2 cellular contexts compared by ENCODE assay signal in the genomic region with DNA sequence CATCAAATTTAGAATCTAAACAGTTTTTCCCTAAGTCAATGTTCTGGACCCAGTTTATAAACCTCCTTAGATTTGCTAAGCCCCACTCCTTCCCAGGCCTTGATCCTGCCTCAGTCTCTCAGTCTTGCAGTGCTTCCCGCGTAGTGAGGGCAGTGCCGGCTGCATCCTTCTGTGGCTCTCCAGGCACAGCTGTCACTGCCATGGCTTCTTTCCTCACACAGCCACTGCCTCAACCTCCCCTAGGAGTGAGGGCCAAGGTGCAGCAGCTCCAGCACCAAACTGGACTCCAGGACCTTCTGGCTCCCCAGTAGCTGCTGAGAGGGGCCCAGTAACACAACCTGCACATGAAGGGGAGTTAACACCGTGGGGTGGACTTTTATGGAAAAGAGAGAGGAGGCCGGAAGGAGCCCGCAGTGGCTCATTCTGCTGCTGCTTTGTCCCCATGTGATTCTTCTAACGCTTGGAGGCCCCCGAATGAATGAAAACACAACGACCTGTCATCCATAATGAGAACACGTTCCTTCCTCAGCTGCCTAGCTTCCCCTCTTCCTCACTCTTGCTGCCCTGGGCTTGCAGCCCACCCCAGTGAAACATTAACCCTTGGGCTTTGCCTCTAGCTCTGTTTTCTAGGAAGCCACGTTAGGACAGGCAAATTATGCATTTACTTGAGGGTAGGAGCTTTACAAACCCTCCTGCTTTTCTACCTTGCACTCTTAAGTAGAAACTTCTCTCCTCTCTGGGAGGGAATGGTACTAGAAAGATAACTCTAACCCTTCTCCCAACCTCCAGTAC.
TF ChIP-seq lines count a peak whose summit lies in the region.

No MANE protein-coding gene starts in this region.

TF ChIP-seq in A549, 52 proteins besides CTCF, POLR2A, EP300 and RAD21:
- TF ChIP-seq PHF8 (IDR thresholded peaks at IDR 0.05; ENCODE audit: borderline replicate concordance, low read depth), result no peak
- TF ChIP-seq, protein P1, sequence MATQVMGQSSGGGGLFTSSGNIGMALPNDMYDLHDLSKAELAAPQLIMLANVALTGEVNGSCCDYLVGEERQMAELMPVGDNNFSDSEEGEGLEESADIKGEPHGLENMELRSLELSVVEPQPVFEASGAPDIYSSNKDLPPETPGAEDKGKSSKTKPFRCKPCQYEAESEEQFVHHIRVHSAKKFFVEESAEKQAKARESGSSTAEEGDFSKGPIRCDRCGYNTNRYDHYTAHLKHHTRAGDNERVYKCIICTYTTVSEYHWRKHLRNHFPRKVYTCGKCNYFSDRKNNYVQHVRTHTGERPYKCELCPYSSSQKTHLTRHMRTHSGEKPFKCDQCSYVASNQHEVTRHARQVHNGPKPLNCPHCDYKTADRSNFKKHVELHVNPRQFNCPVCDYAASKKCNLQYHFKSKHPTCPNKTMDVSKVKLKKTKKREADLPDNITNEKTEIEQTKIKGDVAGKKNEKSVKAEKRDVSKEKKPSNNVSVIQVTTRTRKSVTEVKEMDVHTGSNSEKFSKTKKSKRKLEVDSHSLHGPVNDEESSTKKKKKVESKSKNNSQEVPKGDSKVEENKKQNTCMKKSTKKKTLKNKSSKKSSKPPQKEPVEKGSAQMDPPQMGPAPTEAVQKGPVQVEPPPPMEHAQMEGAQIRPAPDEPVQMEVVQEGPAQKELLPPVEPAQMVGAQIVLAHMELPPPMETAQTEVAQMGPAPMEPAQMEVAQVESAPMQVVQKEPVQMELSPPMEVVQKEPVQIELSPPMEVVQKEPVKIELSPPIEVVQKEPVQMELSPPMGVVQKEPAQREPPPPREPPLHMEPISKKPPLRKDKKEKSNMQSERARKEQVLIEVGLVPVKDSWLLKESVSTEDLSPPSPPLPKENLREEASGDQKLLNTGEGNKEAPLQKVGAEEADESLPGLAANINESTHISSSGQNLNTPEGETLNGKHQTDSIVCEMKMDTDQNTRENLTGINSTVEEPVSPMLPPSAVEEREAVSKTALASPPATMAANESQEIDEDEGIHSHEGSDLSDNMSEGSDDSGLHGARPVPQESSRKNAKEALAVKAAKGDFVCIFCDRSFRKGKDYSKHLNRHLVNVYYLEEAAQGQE (IDR thresholded peaks at IDR 0.05), result no peak
- no peak for TF ChIP-seq CBX2 (IDR thresholded peaks at IDR 0.05; ENCODE audit: borderline replicate concordance, low read depth)
- no peak for TF ChIP-seq CEBPB (IDR thresholded peaks at IDR 0.05)
- TF ChIP-seq RFX5 (IDR thresholded peaks at IDR 0.05), result no peak
- TF ChIP-seq HOXB5 (CRISPR knock-in tag; IDR thresholded peaks at IDR 0.05), result no peak
- no peak for TF ChIP-seq RCOR1 (IDR thresholded peaks at IDR 0.05; ENCODE audit: low read depth, low read length)
- TF ChIP-seq, protein P2, sequence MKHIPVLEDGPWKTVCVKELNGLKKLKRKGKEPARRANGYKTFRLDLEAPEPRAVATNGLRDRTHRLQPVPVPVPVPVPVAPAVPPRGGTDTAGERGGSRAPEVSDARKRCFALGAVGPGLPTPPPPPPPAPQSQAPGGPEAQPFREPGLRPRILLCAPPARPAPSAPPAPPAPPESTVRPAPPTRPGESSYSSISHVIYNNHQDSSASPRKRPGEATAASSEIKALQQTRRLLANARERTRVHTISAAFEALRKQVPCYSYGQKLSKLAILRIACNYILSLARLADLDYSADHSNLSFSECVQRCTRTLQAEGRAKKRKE (CRISPR knock-in tag; IDR thresholded peaks at IDR 0.05; ENCODE audit: low read depth), result no peak
- TF ChIP-seq FOSB (CRISPR knock-in tag; IDR thresholded peaks at IDR 0.05), result no peak

TF ChIP-seq in endothelial cell of umbilical vein, 7 proteins besides CTCF, POLR2A, EP300 and RAD21:
- TF ChIP-seq EZH2 (IDR thresholded peaks at IDR 0.05; ENCODE audit: borderline replicate concordance, low read depth, low read length, severe bottlenecking), result no peak
- TF ChIP-seq POLR2AphosphoS5 (IDR thresholded peaks at IDR 0.05; ENCODE audit: insufficient read depth, low read depth, low read length), result no peak
- TF ChIP-seq, protein P3, sequence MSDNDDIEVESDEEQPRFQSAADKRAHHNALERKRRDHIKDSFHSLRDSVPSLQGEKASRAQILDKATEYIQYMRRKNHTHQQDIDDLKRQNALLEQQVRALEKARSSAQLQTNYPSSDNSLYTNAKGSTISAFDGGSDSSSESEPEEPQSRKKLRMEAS (IDR thresholded peaks at IDR 0.05; ENCODE audit: insufficient read depth, insufficient read length), result no peak
- no peak for TF ChIP-seq MYC (IDR thresholded peaks at IDR 0.05; ENCODE audit: low read depth, low read length)
TF ChIP-seq in endothelial cell of umbilical vein: peak in this region for 0.
